ENCODE assay signal across 8 cellular contexts in the genomic region with DNA sequence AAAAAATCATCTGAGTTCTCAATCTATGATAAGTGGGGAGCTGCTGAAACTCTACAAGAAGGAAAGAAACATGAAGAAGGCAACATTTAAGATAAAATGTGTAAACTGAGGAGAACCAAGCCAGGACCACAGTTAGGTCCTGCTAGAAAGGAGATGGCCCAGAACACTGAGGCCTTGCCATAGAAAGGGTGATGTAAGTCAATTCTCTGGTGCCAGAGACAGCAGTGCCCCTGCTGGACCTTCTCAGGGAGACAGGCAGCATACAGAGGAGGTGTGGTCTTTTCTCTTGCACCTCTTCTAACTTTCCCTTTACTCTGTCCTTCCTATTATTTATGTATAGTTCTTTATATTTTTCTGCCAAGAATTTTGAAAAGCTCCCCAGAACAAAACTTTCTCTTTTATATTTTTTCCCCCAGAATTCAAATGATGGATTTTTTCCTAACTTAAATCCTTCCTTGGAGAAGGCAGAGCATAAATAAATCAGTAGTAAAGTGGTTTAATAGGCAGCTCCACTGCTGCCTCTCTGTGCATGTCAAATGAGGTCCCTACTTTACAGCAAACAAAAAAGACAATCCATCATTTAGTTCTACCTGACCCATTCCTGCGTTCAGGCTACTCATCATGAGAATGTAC. TPM values are rescaled to one million over a fixed set of nuclear protein-coding genes. Genes with fewer than 3 reads are reported as not detected.
A peak's percentile ranks its signal among the peaks of the same experiment; 100 is the strongest.
DNase-seq lines count a peak whose midpoint lies in the region; ATAC-seq and TF ChIP-seq lines count a peak whose summit lies in the region.

No MANE protein-coding gene starts in this region.

- no peaks in the 10 kb centered on the region for H3K9me2 ChIP-seq in PC-9 (ENCODE audit: insufficient read depth)

- H3K27ac ChIP-seq in PC-9 (no peak overlapping the region), dorsolateral prefrontal cortex (no peak overlapping the region)

- H3K79me2 ChIP-seq in PC-9 (ENCODE audit: low read depth): peaks cover 6% of the 10 kb centered on the region; the same call in 1 of the 2 replicates

- H3K27me3 Mint-ChIP-seq in mesothelial cell of epicardium (ENCODE audit: low read depth): no peaks in the 10 kb centered on the region

- H3K4me3 Mint-ChIP-seq in mesothelial cell of epicardium: no peak overlapping the region

- peaks cover 5% of the 10 kb centered on the region for H3K4me1 Mint-ChIP-seq in mesothelial cell of epicardium

- H3K27me3 ChIP-seq in BJ (ENCODE audit: control insufficient read depth, insufficient read depth, low read length): no peaks in the 10 kb centered on the region
- H3K27me3 ChIP-seq in PC-9 (ENCODE audit: insufficient read depth, low read depth): no peaks in the 10 kb centered on the region
- no peaks in the 10 kb centered on the region for H3K27me3 ChIP-seq in dorsolateral prefrontal cortex

- no peaks in the 10 kb centered on the region for H3K4me1 ChIP-seq in PC-9 (replicated peaks; ENCODE audit: insufficient read depth)

- no peak overlapping the region for H2AFZ ChIP-seq in PC-9

- H3F3A ChIP-seq in PC-9 (ENCODE audit: insufficient read depth, low read depth): peaks cover 56% of the 10 kb centered on the region

- peaks cover 9% of the 10 kb centered on the region for H3K36me3 Mint-ChIP-seq in mesothelial cell of epicardium

- H3K4me2 ChIP-seq in PC-9: no peak overlapping the region

- intact Hi-C loops in PC-9 (cut with micrococcal nuclease; ENCODE audit: unreplicated experiment) (loop anchor here (10.0 kb wide), 1 partner anchor 858 kb away; the partner anchor contains the start of gene PSMB8), dorsolateral prefrontal cortex (cut with DNase I) (loop anchor here (5.0 to 10.0 kb wide), 2 partner anchors 115 to 308 kb away; partner anchors contain the start of gene KIFC1 (in 1 of the 2))

- H3K4me3 ChIP-seq in BJ (ENCODE audit: low read depth, low read length) (no peak overlapping the region), PC-9 (no peak overlapping the region), dorsolateral prefrontal cortex (no peak overlapping the region)

- POLR2A ChIA-PET in BJ (lab: Charles Lee): no interaction called here
- POLR2A ChIA-PET in PC-9 (lab: Charles Lee; ENCODE audit: unreplicated experiment): interaction anchor here (0.6 kb wide), 2 partner anchors 148 to 367 kb away, joined by 10 to 18 read pairs; no protein-coding TSS in a partner anchor

- peaks cover 6% of the 10 kb centered on the region; the same call in 1 of the 2 replicates for H3K36me3 ChIP-seq in BJ (ENCODE audit: control insufficient read depth, insufficient read depth, low read length)
- peaks cover 12% of the 10 kb centered on the region; the same call in 1 of the 2 replicates for H3K36me3 ChIP-seq in PC-9 (ENCODE audit: low read depth)

- peaks cover 11% of the 10 kb centered on the region for H4K20me1 ChIP-seq in PC-9 (ENCODE audit: insufficient read depth)

- DNase-seq in BJ (ENCODE audit: low read depth) (no peak), PC-9 (peak in 1 of 2 experiments; percentile 45), dorsolateral prefrontal cortex (no peak), mesothelial cell of epicardium (ENCODE audit: low spot score in 2 of 2, unreplicated experiment in 2 of 2) (no peak), GM19240 (ENCODE audit: insufficient read length, low spot score) (no peak)

- no peaks in the 10 kb centered on the region for H3K9me3 ChIP-seq in PC-9 (ENCODE audit: insufficient read depth, low read depth)

- no TSS peak for BruUV-seq in PC-9 (replicated peaks; lab: Mats Ljungman, UMichigan)

- no peaks in the 10 kb centered on the region for H3K9me3 Mint-ChIP-seq in mesothelial cell of epicardium

- no peak for ATAC-seq in GM19328 (IDR thresholded peaks at IDR 0.05; ENCODE audit: unreplicated experiment)
- ATAC-seq in GM18907 (IDR thresholded peaks at IDR 0.05; ENCODE audit: unreplicated experiment): no peak

- TF ChIP-seq CTCF in BJ (IDR thresholded peaks at IDR 0.05; ENCODE audit: insufficient read depth, low read depth, low read length): peak; percentile 80
- TF ChIP-seq CTCF in GM12874 (IDR thresholded peaks at IDR 0.05; ENCODE audit: insufficient read depth, low read depth, low read length): peak; percentile 76
- peak; percentile 62 for TF ChIP-seq CTCF in PC-9 (conservative IDR thresholded peaks at IDR 0.05)
- peak in 37 of 56 donors; percentile 18 to 70 (median 45) for TF ChIP-seq CTCF in dorsolateral prefrontal cortex (IDR thresholded peaks at IDR 0.05 in 54 of 56, conservative IDR thresholded peaks at IDR 0.05 in 2 of 56; ENCODE audit: low read depth in 1 of 56, partially characterized antibody in 56 of 56)
- peak; percentile 39 for TF ChIP-seq CTCF in mesothelial cell of epicardium (IDR thresholded peaks at IDR 0.05; ENCODE audit: unreplicated experiment)

- CTCF ChIA-PET in BJ (lab: Yijun Ruan, JAX): interaction anchor here (0.6 to 12.9 kb wide), 23 partner anchors 8 to 740 kb away, joined by 3 to 335 read pairs (median 5); partner anchors contain the start of genes BAK1, ITPR3 and UQCC2
- CTCF ChIA-PET in PC-9 (lab: Charles Lee): interaction anchor here (0.6 to 1.0 kb wide), 2 partner anchors 60 to 196 kb away, joined by 3 to 4 read pairs; no protein-coding TSS in a partner anchor

- peak overlapping the region; percentile 30 for H3K27ac Mint-ChIP-seq in mesothelial cell of epicardium

RNA-seq across cellular contexts. Expression of gene UQCC2, which starts 9.0 kb away (rescaled TPM):
- polyA plus RNA-seq in BJ (2011; rRNA removed): 51.7 and 66.5 TPM in 2 replicates
- 7.2 and 11.8 TPM in 2 replicates for polyA minus RNA-seq in BJ (2011; rRNA and poly(A)+ RNA removed)
- 71.2 and 72.9 TPM in 2 replicates for total RNA-seq in PC-9 (2021)
- total RNA-seq in dorsolateral prefrontal cortex: 10 to 100 TPM; 32.1 to 86.2 (median 53.0) TPM
- 79.0 to 79.6 TPM (median 79.4 TPM) in 3 replicates for total RNA-seq in mesothelial cell of epicardium

RNA-seq across cellular contexts. Expression of gene IP6K3, which starts 44.2 kb away (rescaled TPM):
- polyA plus RNA-seq in BJ (2011; rRNA removed): 0.58 and 0.75 TPM in 2 replicates
- 1.0 and 1.9 TPM in 2 replicates for polyA minus RNA-seq in BJ (2011; rRNA and poly(A)+ RNA removed)
- total RNA-seq in PC-9 (2021) (not detected in 2 replicates), dorsolateral prefrontal cortex (10 to 100 TPM in 52 of 120 experiments, 1 to 10 TPM in 68; 1.1 to 55.5 (median 9.0) TPM), mesothelial cell of epicardium (0.11 to 0.16 TPM in 2 of 3 replicates, not detected in the other)
